ENCODE assay signal across 1 cellular context in genomic region chr7:40597517-40597916, GRCh38.
A peak's percentile ranks its signal among the peaks of the same experiment; 100 is the strongest.
TF ChIP-seq lines count a peak whose summit lies in the region.

No MANE protein-coding gene starts in this region.

TF ChIP-seq in HepG2, 621 proteins besides CTCF, POLR2A, EP300 and RAD21 (continued from another document and continues in another):
- TF ChIP-seq ZNF646 (CRISPR knock-in tag; IDR thresholded peaks at IDR 0.05), result no peak
- TF ChIP-seq KLF6 (CRISPR knock-in tag; IDR thresholded peaks at IDR 0.05), result no peak
- TF ChIP-seq ZZZ3 (CRISPR knock-in tag; IDR thresholded peaks at IDR 0.05; ENCODE audit: borderline replicate concordance), result no peak
- TF ChIP-seq IKZF5 (CRISPR knock-in tag; IDR thresholded peaks at IDR 0.05), result no peak
- no peak for TF ChIP-seq ZNF781 (CRISPR knock-in tag; IDR thresholded peaks at IDR 0.05; ENCODE audit: borderline replicate concordance, not compliant biosample characterization)
- TF ChIP-seq ZNF614 (CRISPR knock-in tag; IDR thresholded peaks at IDR 0.05; ENCODE audit: borderline replicate concordance), result peak; percentile 71; the same call in 1 of the 2 replicates
- TF ChIP-seq FOXP4 (CRISPR knock-in tag; IDR thresholded peaks at IDR 0.05), result no peak
- no peak for TF ChIP-seq ZXDC (CRISPR knock-in tag; IDR thresholded peaks at IDR 0.05)
- TF ChIP-seq MNT (IDR thresholded peaks at IDR 0.05), result no peak
- no peak for TF ChIP-seq ZNF513 (CRISPR knock-in tag; conservative IDR thresholded peaks at IDR 0.05)
- peak; percentile 24; the same call in 1 of the 2 replicates for TF ChIP-seq ZBTB25 (CRISPR knock-in tag; IDR thresholded peaks at IDR 0.05)
- 0 out of 2 replicates have a peak, but pooled peaks have one; percentile 12 for TF ChIP-seq RXRB (CRISPR knock-in tag; IDR thresholded peaks at IDR 0.05; ENCODE audit: borderline replicate concordance)
- TF ChIP-seq NR2F6 (IDR thresholded peaks at IDR 0.05), result no peak
- TF ChIP-seq NR2F6 (CRISPR knock-in tag; IDR thresholded peaks at IDR 0.05), result peak; percentile 13; the same call in 1 of the 2 replicates
- TF ChIP-seq ZNF740 (CRISPR knock-in tag; IDR thresholded peaks at IDR 0.05), result no peak
- no peak for TF ChIP-seq SOX13 (IDR thresholded peaks at IDR 0.05)
- TF ChIP-seq SOX13 (CRISPR knock-in tag; conservative IDR thresholded peaks at IDR 0.05 in 1 of 2, IDR thresholded peaks at IDR 0.05 in 1 of 2), result peak in 1 of 2 experiments; percentile 71; a peak in 2 of 4 replicates
- TF ChIP-seq ZGPAT (CRISPR knock-in tag; IDR thresholded peaks at IDR 0.05), result peak; percentile 54; the same call in 1 of the 2 replicates
- no peak for TF ChIP-seq ISL2 (CRISPR knock-in tag; IDR thresholded peaks at IDR 0.05)
- peak; percentile 32; the same call in 1 of the 2 replicates for TF ChIP-seq IRF2 (CRISPR knock-in tag; IDR thresholded peaks at IDR 0.05)
- TF ChIP-seq ATF7-NPFF (CRISPR knock-in tag; IDR thresholded peaks at IDR 0.05; ENCODE audit: low read depth), result no peak
- no peak for TF ChIP-seq SNAI1 (CRISPR knock-in tag; IDR thresholded peaks at IDR 0.05; ENCODE audit: borderline replicate concordance)
- no peak for TF ChIP-seq ZNF335 (CRISPR knock-in tag; IDR thresholded peaks at IDR 0.05)
- TF ChIP-seq MED1 (CRISPR knock-in tag; IDR thresholded peaks at IDR 0.05), result peak; percentile 16; the same call in 1 of the 2 replicates
- peak; percentile 38 for TF ChIP-seq ASH2L (IDR thresholded peaks at IDR 0.05; ENCODE audit: insufficient read length, low read depth, low read length)
- no peak for TF ChIP-seq ZNF253 (CRISPR knock-in tag; IDR thresholded peaks at IDR 0.05; ENCODE audit: borderline replicate concordance)
- no peak for TF ChIP-seq ZNF816 (CRISPR knock-in tag; IDR thresholded peaks at IDR 0.05; ENCODE audit: borderline replicate concordance)
- TF ChIP-seq SKIL (CRISPR knock-in tag; IDR thresholded peaks at IDR 0.05; ENCODE audit: borderline replicate concordance), result no peak
- TF ChIP-seq ZBTB10 (CRISPR knock-in tag; IDR thresholded peaks at IDR 0.05; ENCODE audit: borderline replicate concordance), result no peak
